24 cellular contexts compared by ENCODE assay signal in genomic region chr3:47907784-47908183, GRCh38.
"Had no signal": no experiment of that assay in that cellular context is flagged by ENCODE, and none has a peak within 500 bp of the region (broad histone marks: within the 10 kb centered on the region; RNA-seq: fewer than 3 reads in every experiment).

No MANE protein-coding gene starts in this region.

- H3K4me1 ChIP-seq: right lobe of liver, tibial nerve, uterus had no signal

- DNase-seq: islet precursor cell; left ventricle myocardium inferior; naive thymus-derived CD8-positive, alpha-beta T cell; nucleus accumbens; pancreas; posterior cingulate gyrus; psoas muscle; right lobe of liver; stimulated activated CD4-positive, alpha-beta T cell treated with anti-CD3 and anti-CD28 coated beads, Interleukin-1b, Interleukin-23, amount 100 ng/mL, for 48 hours; stimulated activated CD4-positive, alpha-beta T cell treated with anti-CD3 and anti-CD28 coated beads, Interleukin-2, amount 100 ng/mL, for 48 hours; stimulated activated CD4-positive, alpha-beta T cell treated with anti-CD3 and anti-CD28 coated beads, Interleukin-4, amount 100 ng/mL, for 4 hours; stimulated activated CD8-positive, alpha-beta memory T cell treated with anti-CD3 and anti-CD28 coated beads, Interleukin-4, amount 100 ng/mL, for 48 hours; stimulated activated naive CD4-positive, alpha-beta T cell treated with Interleukin-2 at 50 U/mL for 16 hours; stimulated activated naive CD8-positive, alpha-beta T cell treated with anti-CD3 and anti-CD28 coated beads, Interleukin-15, amount 100 ng/mL, for 72 hours; substantia nigra; uterus had no signal

- H3K9me3 Mint-ChIP-seq: memory B cell; naive thymus-derived CD8-positive, alpha-beta T cell; nephron; stimulated activated memory B cell treated with anti-CD40 and anti-IgM and Interleukin-4, amounts not matched to agents 10 μg/mL and 1 μg/mL and 100 μg/mL, for 72 hours; stimulated activated naive CD8-positive, alpha-beta T cell treated with anti-CD3 and anti-CD28 coated beads, Interleukin-15, amount 100 ng/mL, for 72 hours; type B pancreatic cell had no signal

- H3K4me2 ChIP-seq: smooth muscle cell had no signal

- H3K27me3 Mint-ChIP-seq: memory B cell; naive thymus-derived CD8-positive, alpha-beta T cell; stimulated activated memory B cell treated with anti-CD40 and anti-IgM and Interleukin-4, amounts not matched to agents 10 μg/mL and 1 μg/mL and 100 μg/mL, for 72 hours; stimulated activated naive CD8-positive, alpha-beta T cell treated with anti-CD3 and anti-CD28 coated beads, Interleukin-15, amount 100 ng/mL, for 72 hours; type B pancreatic cell had no signal

- H3K27me3 ChIP-seq: pancreas, right lobe of liver, tibial nerve, uterus had no signal

- H3K27ac Mint-ChIP-seq: memory B cell; naive thymus-derived CD8-positive, alpha-beta T cell; nephron; stimulated activated memory B cell treated with anti-CD40 and anti-IgM and Interleukin-4, amounts not matched to agents 10 μg/mL and 1 μg/mL and 100 μg/mL, for 72 hours; stimulated activated naive CD8-positive, alpha-beta T cell treated with anti-CD3 and anti-CD28 coated beads, Interleukin-15, amount 100 ng/mL, for 72 hours; type B pancreatic cell had no signal

- H3K27ac ChIP-seq: left ventricle myocardium inferior, pancreas, right lobe of liver, tibial nerve, uterus had no signal

- ATAC-seq: naive thymus-derived CD8-positive, alpha-beta T cell; pancreas; psoas muscle; right lobe of liver; stimulated activated memory B cell treated with anti-CD40 and anti-IgM and Interleukin-4, amounts not matched to agents 10 μg/mL and 1 μg/mL and 100 μg/mL, for 72 hours; stimulated activated naive CD8-positive, alpha-beta T cell treated with anti-CD3 and anti-CD28 coated beads, Interleukin-15, amount 100 ng/mL, for 72 hours had no signal

- H3K4me1 Mint-ChIP-seq: memory B cell; stimulated activated memory B cell treated with anti-CD40 and anti-IgM and Interleukin-4, amounts not matched to agents 10 μg/mL and 1 μg/mL and 100 μg/mL, for 72 hours had no signal

- H3K4me3 ChIP-seq: left ventricle myocardium inferior, lung, pancreas, psoas muscle, right lobe of liver, smooth muscle cell, tibial nerve, uterus had no signal

- H3K4me3 Mint-ChIP-seq: memory B cell; naive thymus-derived CD8-positive, alpha-beta T cell; nephron; neural crest cell; stimulated activated memory B cell treated with anti-CD40 and anti-IgM and Interleukin-4, amounts not matched to agents 10 μg/mL and 1 μg/mL and 100 μg/mL, for 72 hours; stimulated activated naive CD8-positive, alpha-beta T cell treated with anti-CD3 and anti-CD28 coated beads, Interleukin-15, amount 100 ng/mL, for 72 hours; type B pancreatic cell had no signal

- H3K36me3 ChIP-seq: pancreas, uterus had no signal

- H3K9me3 ChIP-seq: left ventricle myocardium inferior, pancreas, psoas muscle, right lobe of liver, tibial nerve, uterus had no signal
